29 cellular contexts compared by ENCODE assay signal in the genomic region with DNA sequence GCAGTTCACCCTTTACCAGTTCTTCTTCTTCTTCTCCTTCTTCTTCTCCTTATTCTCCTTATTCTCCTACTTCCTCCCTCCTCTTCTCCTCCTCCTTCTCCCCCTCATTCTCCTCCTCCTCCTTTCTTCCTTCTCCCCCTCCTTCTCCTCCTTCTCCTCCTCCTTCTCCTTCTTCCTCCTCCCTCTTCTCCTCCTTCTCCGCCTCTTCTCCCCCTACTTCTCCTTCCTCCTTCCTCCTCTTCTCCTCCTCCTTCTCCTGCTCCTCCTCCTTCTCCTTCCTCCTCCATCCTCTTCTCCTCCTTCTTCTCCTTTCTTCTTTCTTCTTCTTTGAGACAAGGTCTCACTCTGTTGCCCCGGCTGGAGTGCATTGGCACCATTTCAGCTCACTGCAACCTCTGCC.
"Had no signal": no experiment of that assay in that cellular context is flagged by ENCODE, and none has a peak within 500 bp of the region (broad histone marks: within the 10 kb centered on the region; RNA-seq: fewer than 3 reads in every experiment).

No MANE protein-coding gene starts in this region.

- H3K4me1 Mint-ChIP-seq: activated T-helper 17 cell treated with anti-CD3 and anti-CD28 coated beads, Interleukin-2, amount 50 U/mL, for 72 hours; central memory CD8-positive, alpha-beta T cell; T-helper 17 cell had no signal

- H3K36me3 ChIP-seq: brain microvascular endothelial cell, gastrocnemius medialis had no signal

- H3K27me3 ChIP-seq: brain microvascular endothelial cell, esophagus muscularis mucosa, foreskin keratinocyte, gastrocnemius medialis had no signal

- H3K9me3 Mint-ChIP-seq: activated CD8-positive, alpha-beta T cell treated with anti-CD3 and anti-CD28 coated beads for 36 hours; activated T-cell treated with anti-CD3 and anti-CD28 coated beads, Interleukin-2, amount 50 U/mL, for 4 hours; activated T-helper 17 cell treated with anti-CD3 and anti-CD28 coated beads, Interleukin-2, amount 50 U/mL, for 72 hours; central memory CD8-positive, alpha-beta T cell had no signal

- ATAC-seq: activated CD8-positive, alpha-beta T cell treated with anti-CD3 and anti-CD28 coated beads for 36 hours; activated T-cell treated with anti-CD3 and anti-CD28 coated beads, Interleukin-2, amount 50 U/mL, for 4 hours; activated T-helper 17 cell treated with anti-CD3 and anti-CD28 coated beads, Interleukin-2, amount 50 U/mL, for 72 hours; effector memory CD8-positive, alpha-beta T cell; foreskin keratinocyte; gastrocnemius medialis; T-helper 17 cell; WTC11 had no signal

- DNase-seq: activated CD4-positive, alpha-beta T cell treated with anti-CD3 and anti-CD28 coated beads for 48 hours; activated CD4-positive, alpha-beta T cell treated with anti-CD3 and anti-CD28 coated beads, Interleukin-2, amount 50 U/mL, for 1 hour; activated CD4-positive, alpha-beta T cell treated with anti-CD3 and anti-CD28 coated beads, Interleukin-2, amount 50 U/mL, for 48 hours; activated CD8-positive, alpha-beta memory T cell treated with anti-CD3 and anti-CD28 coated beads for 24 hours; activated CD8-positive, alpha-beta T cell treated with anti-CD3 and anti-CD28 coated beads for 36 hours; activated effector memory CD4-positive, alpha-beta T cell treated with Interleukin-2 at 50 U/mL for 16 hours; activated gamma-delta T cell treated with Interleukin-2 at 50 U/mL for 16 hours; activated naive CD4-positive, alpha-beta T cell treated with anti-CD3 and anti-CD28 coated beads, Interleukin-2, amount 50 U/mL, for 16 hours; activated naive CD4-positive, alpha-beta T cell treated with Interleukin-2 at 50 U/mL for 16 hours; activated T-cell treated with anti-CD3 and anti-CD28 coated beads, Interleukin-2, amount 50 U/mL, for 4 hours; amniotic stem cell; anterior cingulate cortex; brain microvascular endothelial cell; dermis blood vessel endothelial cell; effector CD4-positive, alpha-beta T cell; effector memory CD8-positive, alpha-beta T cell; erythroblast; foreskin keratinocyte; gastrocnemius medialis; glutamatergic neuron; T-helper 1 cell; T-helper 17 cell had no signal

- H3K27ac Mint-ChIP-seq: activated CD8-positive, alpha-beta T cell treated with anti-CD3 and anti-CD28 coated beads for 36 hours; activated naive CD8-positive, alpha-beta T cell; activated T-helper 17 cell treated with anti-CD3 and anti-CD28 coated beads, Interleukin-2, amount 50 U/mL, for 72 hours; effector memory CD8-positive, alpha-beta T cell; T-helper 17 cell; WTC11 had no signal

- H3K27me3 Mint-ChIP-seq: activated CD8-positive, alpha-beta T cell treated with anti-CD3 and anti-CD28 coated beads for 36 hours; activated naive CD8-positive, alpha-beta T cell; activated T-helper 17 cell treated with anti-CD3 and anti-CD28 coated beads, Interleukin-2, amount 50 U/mL, for 72 hours; central memory CD8-positive, alpha-beta T cell; effector memory CD8-positive, alpha-beta T cell; T-helper 17 cell had no signal

- H3K4me3 ChIP-seq: coronary artery, esophagus muscularis mucosa, gastrocnemius medialis had no signal

- H3K9me3 ChIP-seq: esophagus muscularis mucosa, gastrocnemius medialis had no signal

- H3K4me3 Mint-ChIP-seq: activated CD8-positive, alpha-beta T cell treated with anti-CD3 and anti-CD28 coated beads for 36 hours; activated naive CD8-positive, alpha-beta T cell; activated T-cell treated with anti-CD3 and anti-CD28 coated beads, Interleukin-2, amount 50 U/mL, for 4 hours; activated T-helper 17 cell treated with anti-CD3 and anti-CD28 coated beads, Interleukin-2, amount 50 U/mL, for 72 hours; central memory CD8-positive, alpha-beta T cell; effector memory CD8-positive, alpha-beta T cell; T-helper 17 cell; WTC11 had no signal

- H3K4me1 ChIP-seq: esophagus muscularis mucosa, foreskin keratinocyte, gastrocnemius medialis had no signal

- H3K27ac ChIP-seq: brain microvascular endothelial cell, coronary artery, esophagus muscularis mucosa, foreskin keratinocyte, gastrocnemius medialis, VCaP had no signal
